Comparison of ENCODE assay signal across 10 cellular contexts in the genomic region with DNA sequence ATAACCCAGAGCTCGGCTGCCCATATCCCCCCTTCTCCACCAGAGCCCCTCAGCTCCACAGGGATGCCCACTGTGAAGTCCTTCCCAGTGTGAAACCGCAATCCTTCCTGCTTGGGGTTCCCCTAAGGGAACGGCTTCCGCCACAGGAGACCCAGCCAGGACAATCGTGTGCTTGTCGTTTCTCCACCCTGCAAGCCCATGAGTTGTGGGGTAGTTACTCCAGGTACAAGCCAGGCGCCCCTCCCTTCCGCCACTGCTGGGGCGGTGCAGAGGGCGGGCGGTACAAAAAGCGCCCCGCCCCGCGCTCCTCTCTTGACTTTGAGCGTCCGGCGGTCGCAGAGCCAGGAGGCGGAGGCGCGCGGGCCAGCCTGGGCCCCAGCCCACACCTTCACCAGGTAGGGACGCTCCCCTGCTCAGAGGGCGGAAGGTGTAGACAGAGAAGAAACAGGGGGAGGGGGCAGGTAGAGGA. TPM values are rescaled to one million over a fixed set of nuclear protein-coding genes. Genes with fewer than 3 reads are reported as not detected.
DNase-seq lines count a peak whose midpoint lies in the region; ATAC-seq lines count a peak whose summit lies in the region.
"Had no signal": no experiment of that assay in that cellular context is flagged by ENCODE, and none has a peak within 500 bp of the region (broad histone marks: within the 10 kb centered on the region; RNA-seq: fewer than 3 reads in every experiment).

A gene with protein sequence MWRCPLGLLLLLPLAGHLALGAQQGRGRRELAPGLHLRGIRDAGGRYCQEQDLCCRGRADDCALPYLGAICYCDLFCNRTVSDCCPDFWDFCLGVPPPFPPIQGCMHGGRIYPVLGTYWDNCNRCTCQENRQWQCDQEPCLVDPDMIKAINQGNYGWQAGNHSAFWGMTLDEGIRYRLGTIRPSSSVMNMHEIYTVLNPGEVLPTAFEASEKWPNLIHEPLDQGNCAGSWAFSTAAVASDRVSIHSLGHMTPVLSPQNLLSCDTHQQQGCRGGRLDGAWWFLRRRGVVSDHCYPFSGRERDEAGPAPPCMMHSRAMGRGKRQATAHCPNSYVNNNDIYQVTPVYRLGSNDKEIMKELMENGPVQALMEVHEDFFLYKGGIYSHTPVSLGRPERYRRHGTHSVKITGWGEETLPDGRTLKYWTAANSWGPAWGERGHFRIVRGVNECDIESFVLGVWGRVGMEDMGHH (plus strand): TSS at position 315 of the 469 bp plus-strand sequence. CDS start 634 bp downstream, outside the sequence.

- no peaks in the 10 kb centered on the region for H3K27me3 ChIP-seq in trophoblast cell (ENCODE audit: insufficient read depth, low read length)
- H3K27me3 ChIP-seq: cardiac muscle cell had no signal

- H3K23ac ChIP-seq in trophoblast cell (ENCODE audit: low read length), result no peak within 1 kb of the TSS

- no peaks in the 10 kb centered on the region for H3K9me3 ChIP-seq in trophoblast cell (ENCODE audit: insufficient read depth, low read depth, low read length)

- peak within 1 kb of the TSS; percentile 27 for H2AFZ ChIP-seq in trophoblast cell (ENCODE audit: insufficient read depth, low read length, poor library complexity)

- peak within 1 kb of the TSS; percentile 64 for H4K12ac ChIP-seq in trophoblast cell (ENCODE audit: low read depth, low read length)

- peak within 1 kb of the TSS; percentile 95 for H3K27ac ChIP-seq in trophoblast cell (ENCODE audit: low read depth, low read length)
- H3K27ac ChIP-seq: cardiac muscle cell had no signal

- H3K4me1 ChIP-seq in trophoblast cell (ENCODE audit: control insufficient read depth in 1 of 2, insufficient read depth in 2 of 2, low read length in 2 of 2), result peaks cover 59 to 76% of the 10 kb centered on the region in 2 experiments

- WGBS in trophoblast cell (ENCODE audit: extremely low coverage, insufficient coverage, insufficient read length), result no CpG with 5 or more reads among the region's 25 CpGs

- in situ Hi-C loops in Caki2 (cut with HindIII; ENCODE audit: low pct_unique_long_range_greater_than_20kb, low sequenced_read_pairs), result no loop called here

- peak within 1 kb of the TSS; percentile 75 for H2AK5ac ChIP-seq in trophoblast cell (ENCODE audit: low read length)

- H3K79me1 ChIP-seq in trophoblast cell (ENCODE audit: low read length), result peaks cover 65% of the 10 kb centered on the region

- peak within 1 kb of the TSS; percentile 80 for H4K8ac ChIP-seq in trophoblast cell (ENCODE audit: low read depth, low read length)

- H3K18ac ChIP-seq in trophoblast cell (ENCODE audit: low read length), result peak within 1 kb of the TSS; percentile 90

- ATAC-seq in GM18858 (IDR thresholded peaks at IDR 0.05; ENCODE audit: unreplicated experiment) (no peak), HG03442 (IDR thresholded peaks at IDR 0.05; ENCODE audit: unreplicated experiment) (no peak), GM19463 (IDR thresholded peaks at IDR 0.05; ENCODE audit: unreplicated experiment) (no peak)

- peak within 1 kb of the TSS; percentile 98 for H3K4ac ChIP-seq in trophoblast cell (ENCODE audit: low read depth, low read length)

- H3K4me2 ChIP-seq in trophoblast cell (ENCODE audit: low read length), result peak within 1 kb of the TSS; percentile 71

- H2BK12ac ChIP-seq in trophoblast cell (ENCODE audit: low read length), result peak within 1 kb of the TSS; percentile 79

- DNase-seq in Caki2 (ENCODE audit: low read depth), result peak; percentile 86
- DNase-seq in RPMI7951 (ENCODE audit: low read depth), result peak; percentile 51
- DNase-seq in glomerular visceral epithelial cell (ENCODE audit: extremely low spot score), result peak; percentile 82
- peak; percentile 65 to 71 for DNase-seq in trophoblast cell
- DNase-seq in RKO (ENCODE audit: low spot score), result no peak
- DNase-seq: NCI-H1092 had no signal

- peak within 1 kb of the TSS; percentile 74 for H2BK120ac ChIP-seq in trophoblast cell (ENCODE audit: insufficient read depth, low read length, poor library complexity)

- H3K9ac ChIP-seq in trophoblast cell (ENCODE audit: low read length), result peak within 1 kb of the TSS; percentile 67

- H2BK5ac ChIP-seq in trophoblast cell (ENCODE audit: low read depth, low read length, poor library complexity), result peak within 1 kb of the TSS; percentile 70

- peaks cover 37% of the 10 kb centered on the region for H3K79me2 ChIP-seq in trophoblast cell (ENCODE audit: control insufficient read depth, insufficient read depth, low read length, poor library complexity)

- H4K91ac ChIP-seq in trophoblast cell (ENCODE audit: low read depth, low read length), result peak within 1 kb of the TSS; percentile 87

- H3K4me3 ChIP-seq in trophoblast cell (ENCODE audit: low read depth, low read length), result peak within 1 kb of the TSS; percentile 69
- H3K4me3 ChIP-seq: cardiac muscle cell had no signal

- H3K14ac ChIP-seq in trophoblast cell (ENCODE audit: low read length), result peak within 1 kb of the TSS; percentile 86

- H3K36me3 ChIP-seq in trophoblast cell (ENCODE audit: control insufficient read depth in 1 of 2, insufficient read depth in 2 of 2, low read length in 2 of 2), result peaks cover 8 to 9% of the 10 kb centered on the region in 2 experiments
- H3K36me3 ChIP-seq: cardiac muscle cell had no signal

RNA-seq across cellular contexts. Expression of the gene that starts here (rescaled TPM):
- total RNA-seq in Caki2 (2014; rRNA removed; shearing (Covaris generic); ENCODE audit: low replicate concordance), result 706 and 710 TPM in 2 replicates
- 7.0 and 14.9 TPM in 2 replicates for total RNA-seq in RPMI7951 (2014; rRNA removed; shearing (Covaris generic))
- 434 and 470 TPM in 2 replicates for polyA plus RNA-seq in trophoblast cell (2013)

Comparison
In these comparisons a context has a peak if more than half of its experiments do, and no peak if none do; other contexts are left out.
1. RNA of the gene that starts here (total RNA-seq): 706 to 710 TPM in Caki2; 7.0 to 14.9 TPM in RPMI7951; every median in the first group is over 10 times any median in the second.